In genomic region chr7:157837561-157837960, GRCh38 we compare ENCODE assay signal across 27 cellular contexts.
"Had no signal": no experiment of that assay in that cellular context is flagged by ENCODE, and none has a peak within 500 bp of the region (broad histone marks: within the 10 kb centered on the region; RNA-seq: fewer than 3 reads in every experiment).

No MANE protein-coding gene starts in this region.

- H3K4me3 Mint-ChIP-seq: activated CD4-positive, alpha-beta memory T cell treated with anti-CD3 and anti-CD28 coated beads, Interleukin-2, amount 10 ng/mL, durations not matched to agents 7 days and 5 days; activated CD8-positive, alpha-beta memory T cell treated with anti-CD3 and anti-CD28 coated beads, Interleukin-2, amount 10 ng/mL, durations not matched to agents 7 days and 5 days; activated naive CD4-positive, alpha-beta T cell treated with anti-CD3 and anti-CD28 coated beads, Interleukin-2, amount 10 ng/mL, durations not matched to agents 7 days and 5 days; activated naive CD8-positive, alpha-beta T cell; activated naive CD8-positive, alpha-beta T cell treated with anti-CD3 and anti-CD28 coated beads, Interleukin-2, amount 50 U/mL, for 24 hours; brain had no signal

- H3K9me3 Mint-ChIP-seq: activated CD4-positive, alpha-beta memory T cell treated with anti-CD3 and anti-CD28 coated beads, Interleukin-2, amount 10 ng/mL, durations not matched to agents 7 days and 5 days; activated naive CD4-positive, alpha-beta T cell treated with anti-CD3 and anti-CD28 coated beads, Interleukin-2, amount 10 ng/mL, durations not matched to agents 7 days and 5 days; activated naive CD8-positive, alpha-beta T cell treated with anti-CD3 and anti-CD28 coated beads, Interleukin-2, amount 50 U/mL, for 24 hours had no signal

- H3K36me3 Mint-ChIP-seq: activated CD8-positive, alpha-beta memory T cell treated with anti-CD3 and anti-CD28 coated beads, Interleukin-2, amount 10 ng/mL, durations not matched to agents 7 days and 5 days; activated naive CD4-positive, alpha-beta T cell treated with anti-CD3 and anti-CD28 coated beads, Interleukin-2, amount 10 ng/mL, durations not matched to agents 7 days and 5 days; activated naive CD8-positive, alpha-beta T cell; brain had no signal

- H3K36me3 ChIP-seq: WERI-Rb-1 had no signal

- H3K27ac Mint-ChIP-seq: activated CD4-positive, alpha-beta memory T cell treated with anti-CD3 and anti-CD28 coated beads, Interleukin-2, amount 10 ng/mL, durations not matched to agents 7 days and 5 days; activated CD8-positive, alpha-beta memory T cell treated with anti-CD3 and anti-CD28 coated beads, Interleukin-2, amount 10 ng/mL, durations not matched to agents 7 days and 5 days; activated naive CD4-positive, alpha-beta T cell treated with anti-CD3 and anti-CD28 coated beads, Interleukin-2, amount 10 ng/mL, durations not matched to agents 7 days and 5 days; activated naive CD8-positive, alpha-beta T cell; activated naive CD8-positive, alpha-beta T cell treated with anti-CD3 and anti-CD28 coated beads, Interleukin-2, amount 50 U/mL, for 24 hours had no signal

- H3K27me3 Mint-ChIP-seq: activated CD4-positive, alpha-beta memory T cell treated with anti-CD3 and anti-CD28 coated beads, Interleukin-2, amount 10 ng/mL, durations not matched to agents 7 days and 5 days; activated CD8-positive, alpha-beta memory T cell treated with anti-CD3 and anti-CD28 coated beads, Interleukin-2, amount 10 ng/mL, durations not matched to agents 7 days and 5 days; activated naive CD8-positive, alpha-beta T cell; activated naive CD8-positive, alpha-beta T cell treated with anti-CD3 and anti-CD28 coated beads, Interleukin-2, amount 50 U/mL, for 24 hours had no signal

- DNase-seq: activated CD4-positive, alpha-beta memory T cell treated with anti-CD3 and anti-CD28 coated beads, Interleukin-2, amount 10 ng/mL, durations not matched to agents 7 days and 5 days; activated CD4-positive, alpha-beta T cell treated with anti-CD3 and anti-CD28 coated beads for 1 hour; activated CD4-positive, alpha-beta T cell treated with anti-CD3 and anti-CD28 coated beads for 48 hours; activated CD4-positive, CD25-positive, alpha-beta regulatory T cell; activated CD8-positive, alpha-beta memory T cell treated with anti-CD3 and anti-CD28 coated beads for 24 hours; activated CD8-positive, alpha-beta memory T cell treated with anti-CD3 and anti-CD28 coated beads, Interleukin-2, amount 10 ng/mL, durations not matched to agents 7 days and 5 days; activated CD8-positive, alpha-beta memory T cell treated with anti-CD3 and anti-CD28 coated beads, Interleukin-2, amount 50 U/mL, for 48 hours; activated effector memory CD4-positive, alpha-beta T cell treated with Interleukin-2 at 50 U/mL for 16 hours; activated naive CD4-positive, alpha-beta T cell treated with anti-CD3 and anti-CD28 coated beads, Interleukin-2, amount 10 ng/mL, durations not matched to agents 7 days and 5 days; activated naive CD8-positive, alpha-beta T cell treated with anti-CD3 and anti-CD28 coated beads, Interleukin-2, amount 50 U/mL, for 24 hours; activated T-cell treated with anti-CD3 and anti-CD28 coated beads, Interleukin-2, amount 50 U/mL, for 48 hours; anterior cingulate cortex; NCI-H1092 treated with DMSO at 0.1 percent for 48 hours; NCI-H1417; NCI-H187 treated with DMSO at 0.1 percent for 48 hours; NCI-H2081; NCI-H345; NCI-H524 treated with DMSO at 0.1 percent for 48 hours; SW 1271; T-helper 1 cell; T-helper 2 cell; T-helper 9 cell; WERI-Rb-1 had no signal

- ATAC-seq: activated CD8-positive, alpha-beta memory T cell treated with anti-CD3 and anti-CD28 coated beads, Interleukin-2, amount 10 ng/mL, durations not matched to agents 7 days and 5 days; activated naive CD8-positive, alpha-beta T cell treated with anti-CD3 and anti-CD28 coated beads, Interleukin-2, amount 50 U/mL, for 24 hours; K562; Panc1 had no signal

- H3K4me3 ChIP-seq: K562 had no signal

- H3K4me1 Mint-ChIP-seq: activated CD4-positive, alpha-beta memory T cell treated with anti-CD3 and anti-CD28 coated beads, Interleukin-2, amount 10 ng/mL, durations not matched to agents 7 days and 5 days; activated CD8-positive, alpha-beta memory T cell treated with anti-CD3 and anti-CD28 coated beads, Interleukin-2, amount 10 ng/mL, durations not matched to agents 7 days and 5 days; activated naive CD4-positive, alpha-beta T cell treated with anti-CD3 and anti-CD28 coated beads, Interleukin-2, amount 10 ng/mL, durations not matched to agents 7 days and 5 days; activated naive CD8-positive, alpha-beta T cell treated with anti-CD3 and anti-CD28 coated beads, Interleukin-2, amount 50 U/mL, for 24 hours had no signal

- H3K27ac ChIP-seq: WERI-Rb-1 had no signal
